ENCODE assay signal across 26 cellular contexts in the genomic region with DNA sequence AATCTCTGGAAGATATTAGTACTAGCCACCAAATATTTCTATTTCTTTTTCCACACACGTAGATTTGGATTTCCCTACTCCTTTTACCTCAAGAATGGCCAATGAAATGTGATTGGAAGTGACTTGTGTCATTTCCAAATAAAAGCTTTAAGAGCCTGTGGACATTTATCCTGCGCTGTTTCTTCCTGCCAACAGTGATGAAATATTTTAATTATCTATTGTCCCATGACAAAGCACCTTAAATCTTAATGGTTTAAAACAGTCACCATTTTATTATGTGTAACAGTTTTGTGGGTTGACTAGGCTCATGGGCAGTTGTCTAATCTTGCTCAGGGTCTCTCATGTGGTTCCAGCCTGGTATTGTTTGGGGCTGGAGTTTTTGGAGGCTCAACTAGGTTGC. TPM values are rescaled to one million over a fixed set of nuclear protein-coding genes. Genes with fewer than 3 reads are reported as not detected.
DNase-seq lines count a peak whose midpoint lies in the region; ATAC-seq and TF ChIP-seq lines count a peak whose summit lies in the region.
"Had no signal": no experiment of that assay in that cellular context is flagged by ENCODE, and none has a peak within 500 bp of the region (broad histone marks: within the 10 kb centered on the region; RNA-seq: fewer than 3 reads in every experiment).

No MANE protein-coding gene starts in this region.

- TF ChIP-seq POLR2A in gastrocnemius medialis (IDR thresholded peaks at IDR 0.05), result no peak

- H4K20me1 ChIP-seq in GM23248 (ENCODE audit: insufficient read depth), result no peaks in the 10 kb centered on the region

- no peak overlapping the region for H3K9ac ChIP-seq in GM23248
- H3K9ac ChIP-seq: BLaER1 treated with 17β-estradiol and CSF1 and Interleukin-3, amounts not matched to agents 10 nM and 100 nM had no signal

- no peaks in the 10 kb centered on the region for H3K9me2 ChIP-seq in GM23248 (ENCODE audit: insufficient read depth)

- H3K4me3 Mint-ChIP-seq in CD4-positive, CD25-positive, alpha-beta regulatory T cell, result peak overlapping the region in 2 of 4 donors; percentile 2 to 22
- no peak overlapping the region for H3K4me3 Mint-ChIP-seq in central memory CD8-positive, alpha-beta T cell
- H3K4me3 Mint-ChIP-seq in neural crest cell, result peak overlapping the region; percentile 21
- H3K4me3 Mint-ChIP-seq in activated T-helper 17 cell treated with anti-CD3 and anti-CD28 coated beads, Interleukin-2, amount 50 U/mL, for 72 hours, result no peak overlapping the region

- H3K9me3 ChIP-seq in CD4-positive, CD25-positive, alpha-beta regulatory T cell (ENCODE audit: control insufficient read depth in 2 of 2, low read length in 2 of 2), result no peaks in the 10 kb centered on the region
- H3K9me3 ChIP-seq in GM23248 (ENCODE audit: low read depth), result no peaks in the 10 kb centered on the region
- no peaks in the 10 kb centered on the region for H3K9me3 ChIP-seq in gastrocnemius medialis
- H3K9me3 ChIP-seq in right cardiac atrium (ENCODE audit: control insufficient read depth, low read length), result no peaks in the 10 kb centered on the region
- H3K9me3 ChIP-seq: A549; BLaER1 treated with 17β-estradiol and CSF1 and Interleukin-3, amounts not matched to agents 10 nM and 100 nM; SJSA1 had no signal

- TF ChIP-seq CTCF in neural crest cell (conservative IDR thresholded peaks at IDR 0.05) (no peak), gastrocnemius medialis (IDR thresholded peaks at IDR 0.05 in 4 of 5, conservative IDR thresholded peaks at IDR 0.05 in 1 of 5) (no peak)

- H3K9me3 Mint-ChIP-seq in CD4-positive, CD25-positive, alpha-beta regulatory T cell, result no peaks in the 10 kb centered on the region
- H3K9me3 Mint-ChIP-seq in central memory CD8-positive, alpha-beta T cell, result no peaks in the 10 kb centered on the region
- H3K9me3 Mint-ChIP-seq in neural crest cell, result no peaks in the 10 kb centered on the region
- H3K9me3 Mint-ChIP-seq in activated T-helper 17 cell treated with anti-CD3 and anti-CD28 coated beads, Interleukin-2, amount 50 U/mL, for 72 hours, result no peaks in the 10 kb centered on the region

- peak overlapping the region in 2 of 3 donors; percentile 33 to 63 for H3K27ac Mint-ChIP-seq in CD4-positive, CD25-positive, alpha-beta regulatory T cell
- H3K27ac Mint-ChIP-seq in central memory CD8-positive, alpha-beta T cell (ENCODE audit: low read depth), result peak overlapping the region; percentile 78
- H3K27ac Mint-ChIP-seq in neural crest cell (ENCODE audit: unreplicated experiment), result no peak overlapping the region
- no peak overlapping the region for H3K27ac Mint-ChIP-seq in activated T-helper 17 cell treated with anti-CD3 and anti-CD28 coated beads, Interleukin-2, amount 50 U/mL, for 72 hours

- intact Hi-C loops in gastrocnemius medialis (cut with DNase I; ENCODE audit: low total_unique reads), result no loop called here
- intact Hi-C loops in right cardiac atrium (cut with DNase I), result no loop called here

- WGBS in GM23248 (ENCODE audit: low coverage in 1 of 2, low lambda C conversion rate in 2 of 2, missing lambda C conversion rate in 2 of 2), 2 experiments, result 84% methylated on average over 2 of the region's 2 CpGs
- 93% methylated on average over 2 of the region's 2 CpGs for WGBS in right cardiac atrium

- H3K4me1 Mint-ChIP-seq in CD4-positive, CD25-positive, alpha-beta regulatory T cell, result peaks cover 7 to 25% (median 13%) of the 10 kb centered on the region in 4 donors
- H3K4me1 Mint-ChIP-seq in central memory CD8-positive, alpha-beta T cell, result peaks cover 15% of the 10 kb centered on the region
- peaks cover 11% of the 10 kb centered on the region for H3K4me1 Mint-ChIP-seq in neural crest cell
- peaks cover 11% of the 10 kb centered on the region for H3K4me1 Mint-ChIP-seq in activated T-helper 17 cell treated with anti-CD3 and anti-CD28 coated beads, Interleukin-2, amount 50 U/mL, for 72 hours

- H2AFZ ChIP-seq in GM23248, result peak overlapping the region; percentile 2; the same call in 1 of the 2 replicates
- H2AFZ ChIP-seq: PC-9 had no signal

- H3K79me2 ChIP-seq in GM23248 (ENCODE audit: insufficient read depth), result peaks cover 19% of the 10 kb centered on the region

- H3K36me3 Mint-ChIP-seq in CD4-positive, CD25-positive, alpha-beta regulatory T cell, result peaks cover 7% of the 10 kb centered on the region
- peaks cover 21% of the 10 kb centered on the region for H3K36me3 Mint-ChIP-seq in central memory CD8-positive, alpha-beta T cell (ENCODE audit: insufficient read depth)
- H3K36me3 Mint-ChIP-seq in neural crest cell (ENCODE audit: low read depth), result no peaks in the 10 kb centered on the region
- H3K36me3 Mint-ChIP-seq in activated T-helper 17 cell treated with anti-CD3 and anti-CD28 coated beads, Interleukin-2, amount 50 U/mL, for 72 hours (ENCODE audit: low read depth), result peaks cover 8% of the 10 kb centered on the region

- in situ Hi-C loops in GM23248 (cut with MboI), result no loop called here
- in situ Hi-C loops in gastrocnemius medialis (cut with MboI; ENCODE audit: low sequenced_read_pairs in 4 of 4), result loop anchor here in 1 of 4 donors (25.0 kb wide), 1 partner anchor 521 kb away; the partner anchor contains the start of gene JADE1

- H3K4me1 ChIP-seq in CD4-positive, CD25-positive, alpha-beta regulatory T cell (ENCODE audit: control insufficient read depth, insufficient read depth, low read length, poor library complexity, severe bottlenecking), result peaks cover 24% of the 10 kb centered on the region
- H3K4me1 ChIP-seq in GM23248 (ENCODE audit: insufficient read depth) (peaks cover 5% of the 10 kb centered on the region; the same call in 1 of the 2 replicates), gastrocnemius medialis (peaks cover 10% of the 10 kb centered on the region in 2 donors), right cardiac atrium (ENCODE audit: control insufficient read depth, insufficient read depth, low read length) (no peaks in the 10 kb centered on the region)

- H3K27me3 ChIP-seq in CD4-positive, CD25-positive, alpha-beta regulatory T cell (ENCODE audit: control insufficient read depth, insufficient read depth, low read length), result no peaks in the 10 kb centered on the region
- H3K27me3 ChIP-seq in GM23248 (replicated peaks; ENCODE audit: insufficient read depth) (no peaks in the 10 kb centered on the region), gastrocnemius medialis (no peaks in the 10 kb centered on the region), right cardiac atrium (ENCODE audit: control insufficient read depth, insufficient read depth) (no peaks in the 10 kb centered on the region)
- H3K27me3 ChIP-seq: BLaER1 treated with 17β-estradiol and CSF1 and Interleukin-3, amounts not matched to agents 10 nM and 100 nM; SJSA1 had no signal

- H3K27me3 Mint-ChIP-seq in CD4-positive, CD25-positive, alpha-beta regulatory T cell, result peaks cover 4% of the 10 kb centered on the region
- no peaks in the 10 kb centered on the region for H3K27me3 Mint-ChIP-seq in central memory CD8-positive, alpha-beta T cell
- peaks cover 4% of the 10 kb centered on the region for H3K27me3 Mint-ChIP-seq in neural crest cell (ENCODE audit: low read depth)
- no peaks in the 10 kb centered on the region for H3K27me3 Mint-ChIP-seq in activated T-helper 17 cell treated with anti-CD3 and anti-CD28 coated beads, Interleukin-2, amount 50 U/mL, for 72 hours

- H3K4me3 ChIP-seq in CD4-positive, CD25-positive, alpha-beta regulatory T cell (ENCODE audit: low read depth, low read length), result no peak overlapping the region
- H3K4me3 ChIP-seq in GM23248 (no peak overlapping the region), gastrocnemius medialis (no peak overlapping the region), right cardiac atrium (ENCODE audit: low read length) (no peak overlapping the region)
- H3K4me3 ChIP-seq: A549; BLaER1 treated with 17β-estradiol and CSF1 and Interleukin-3, amounts not matched to agents 10 nM and 100 nM; PC-9; SJSA1 had no signal

- no peak for ATAC-seq in CD4-positive, CD25-positive, alpha-beta regulatory T cell (ENCODE audit: low read depth in 2 of 2)
- ATAC-seq in central memory CD8-positive, alpha-beta T cell (replicated peaks; ENCODE audit: extremely low read depth, poor library complexity, severe bottlenecking), result no peak
- ATAC-seq in activated T-helper 17 cell treated with anti-CD3 and anti-CD28 coated beads, Interleukin-2, amount 50 U/mL, for 72 hours (replicated peaks), result no peak
- ATAC-seq in HG03342 (IDR thresholded peaks at IDR 0.05; ENCODE audit: unreplicated experiment), result no peak
- ATAC-seq in gastrocnemius medialis, result no peak
- ATAC-seq in right cardiac atrium, result no peak
- ATAC-seq: A549 had no signal

- H3K4me2 ChIP-seq in GM23248 (ENCODE audit: unreplicated experiment), result no peak overlapping the region
- H3K4me2 ChIP-seq: A549; BLaER1 treated with 17β-estradiol and CSF1 and Interleukin-3, amounts not matched to agents 10 nM and 100 nM; PC-9 had no signal

- H3F3A ChIP-seq in GM23248 (ENCODE audit: insufficient read depth), result peaks cover 22% of the 10 kb centered on the region

- no peak overlapping the region for H3K27ac ChIP-seq in CD4-positive, CD25-positive, alpha-beta regulatory T cell (ENCODE audit: insufficient read depth, low read length, poor library complexity, severe bottlenecking)
- no peak overlapping the region for H3K27ac ChIP-seq in GM23248
- H3K27ac ChIP-seq in gastrocnemius medialis, result no peak overlapping the region
- no peak overlapping the region for H3K27ac ChIP-seq in right cardiac atrium (ENCODE audit: low read length)
- H3K27ac ChIP-seq: BLaER1 treated with 17β-estradiol and CSF1 and Interleukin-3, amounts not matched to agents 10 nM and 100 nM; PC-9; SJSA1 had no signal

- H3K36me3 ChIP-seq in CD4-positive, CD25-positive, alpha-beta regulatory T cell (ENCODE audit: control insufficient read depth, insufficient read depth, low read length), result no peaks in the 10 kb centered on the region
- H3K36me3 ChIP-seq in GM23248 (ENCODE audit: low read depth) (peaks cover 4% of the 10 kb centered on the region; the same call in 1 of the 2 replicates), gastrocnemius medialis (no peaks in the 10 kb centered on the region)

- DNase-seq in CD4-positive, CD25-positive, alpha-beta regulatory T cell, result no peak
- no peak for DNase-seq in GM23248
- DNase-seq in central memory CD8-positive, alpha-beta T cell (ENCODE audit: low spot score in 2 of 2), result no peak
- DNase-seq in neural crest cell (ENCODE audit: low read depth, low spot score), result no peak
- no peak for DNase-seq in gastrocnemius medialis
- DNase-seq in right cardiac atrium, result no peak
- DNase-seq: AML-193; Calu3; DMS79 treated with DMSO at 0.1 percent for 48 hours; GF-D8; KG1; NCI-H1048; NCI-H1417; NCI-H1694; NCI-H2029 treated with DMSO at 0.1 percent for 48 hours; NCI-H446 treated with DMSO at 0.1 percent for 48 hours; NCI-H526; NCI-H82; NK-92 treated with Interleukin-12 subunit alpha and Interleukin-12 subunit beta, amount 100 ng/mL, for 24 hours; PC-9; Right ventricle myocardium superior had no signal

RNA-seq across cellular contexts. Expression of gene PGRMC2, which starts 3.5 kb away (rescaled TPM):
- 48.6 TPM for total RNA-seq in CD4-positive, CD25-positive, alpha-beta regulatory T cell
- polyA plus RNA-seq in CD4-positive, CD25-positive, alpha-beta regulatory T cell, result 10 to 100 TPM; 12.7 to 20.4 (median 17.2) TPM
- total RNA-seq in GM23248 (2014; rRNA removed; shearing (Covaris generic)), result 97.4 and 117 TPM in 2 replicates
- 173 and 186 TPM in 2 replicates for polyA plus RNA-seq in GM23248 (2016; fragmentation: Nextera tagmentation; extraction: Ambion mirVana)
- total RNA-seq in neural crest cell, result 50.0 and 51.2 TPM in 2 replicates
- 10 to 100 TPM; 43.0 to 61.8 TPM for total RNA-seq in activated T-helper 17 cell treated with anti-CD3 and anti-CD28 coated beads, Interleukin-2, amount 50 U/mL, for 72 hours
- total RNA-seq in gastrocnemius medialis, result 10 to 100 TPM in 3 of 4 donors, 1 to 10 TPM in 1; 8.3 to 26.7 (median 13.0) TPM
- total RNA-seq in right cardiac atrium, result 10 to 100 TPM; 63.4 to 66.1 (median 65.2) TPM
- polyA plus RNA-seq in right cardiac atrium, result 37.6 TPM

Comparison
In these comparisons a context has a peak if more than half of its experiments do, and no peak if none do; other contexts are left out.
1. H3K27ac Mint-ChIP-seq: peak in CD4-positive, CD25-positive, alpha-beta regulatory T cell (2 of 3) and central memory CD8-positive, alpha-beta T cell (single experiment); none in neural crest cell (single experiment) and activated T-helper 17 cell treated with anti-CD3 and anti-CD28 coated beads, Interleukin-2, amount 50 U/mL, for 72 hours (single experiment).